Comparison of ENCODE assay signal across 8 cellular contexts in genomic region chrX:119870626-119871131, GRCh38. TPM values are rescaled to one million over a fixed set of nuclear protein-coding genes. Genes with fewer than 3 reads are reported as not detected.
DNase-seq lines count a peak whose midpoint lies in the region; ATAC-seq, FAIRE-seq and TF ChIP-seq lines count a peak whose summit lies in the region.

No MANE protein-coding gene starts in this region.

- DNase-seq in RKO (ENCODE audit: low spot score) = peak; percentile 51
- no peak for DNase-seq in astrocyte (ENCODE audit: low read depth)
- peak; percentile 16 for DNase-seq in hepatic stellate cell (ENCODE audit: low spot score)
- DNase-seq in sciatic nerve (ENCODE audit: low spot score) = no peak
- no peak for DNase-seq in GM19238 (ENCODE audit: insufficient read length, low spot score)
- no peak for DNase-seq in frontal cortex (ENCODE audit: low spot score in 2 of 2)

- no peaks in the 10 kb centered on the region for H3K9me3 ChIP-seq in ES-I3 (ENCODE audit: control insufficient read depth, insufficient read depth, low read length)
- no peaks in the 10 kb centered on the region for H3K9me3 ChIP-seq in astrocyte (ENCODE audit: insufficient read depth, low read depth, low read length)

- no peaks in the 10 kb centered on the region for H3K36me3 Mint-ChIP-seq in astrocyte (ENCODE audit: low read depth, unreplicated experiment)

- peak overlapping the region; percentile 76 for H2AFZ ChIP-seq in astrocyte (ENCODE audit: low read depth, low read length)

- intact Hi-C loops in sciatic nerve (cut with DNase I) = no loop called here

- H3K27ac Mint-ChIP-seq in astrocyte (ENCODE audit: unreplicated experiment) = peak overlapping the region; percentile 97

- H3K79me2 ChIP-seq in astrocyte (ENCODE audit: insufficient read depth, low read length) = peaks cover 43% of the 10 kb centered on the region

- ATAC-seq in HG02610 (IDR thresholded peaks at IDR 0.05; ENCODE audit: unreplicated experiment) = peak; percentile 17
- peak; percentile 42 for ATAC-seq in sciatic nerve

- peak overlapping the region; percentile 90 for H3K4me2 ChIP-seq in astrocyte (ENCODE audit: low read length)

- no peaks in the 10 kb centered on the region for H3K9me3 Mint-ChIP-seq in astrocyte (ENCODE audit: unreplicated experiment)

- H3K27me3 Mint-ChIP-seq in astrocyte (ENCODE audit: low read depth, unreplicated experiment) = no peaks in the 10 kb centered on the region

- no peaks in the 10 kb centered on the region for H3K36me3 ChIP-seq in ES-I3 (ENCODE audit: insufficient read depth, low read length)
- H3K36me3 ChIP-seq in astrocyte (ENCODE audit: insufficient read depth, low read length) = no peaks in the 10 kb centered on the region

- TF ChIP-seq CTCF in astrocyte (IDR thresholded peaks at IDR 0.05; ENCODE audit: insufficient read depth, low read depth, low read length) = no peak

- H3K27ac ChIP-seq in astrocyte (ENCODE audit: low read depth, low read length) = peak overlapping the region; percentile 89

- peaks cover 8% of the 10 kb centered on the region for H3K4me1 Mint-ChIP-seq in astrocyte (ENCODE audit: low read depth, unreplicated experiment)

- no peaks in the 10 kb centered on the region for H3K27me3 ChIP-seq in astrocyte (ENCODE audit: insufficient read depth, low read length)

- H3K4me3 ChIP-seq in astrocyte (ENCODE audit: insufficient read depth, low read depth, low read length) = peak overlapping the region; percentile 80

- no peaks in the 10 kb centered on the region for H3K4me1 ChIP-seq in ES-I3 (ENCODE audit: insufficient read depth, low read length)
- peaks cover 4% of the 10 kb centered on the region for H3K4me1 ChIP-seq in astrocyte (ENCODE audit: insufficient read depth, low read length)

- H3K9ac ChIP-seq in ES-I3 (ENCODE audit: low read depth, low read length) (peak overlapping the region; percentile 70), astrocyte (ENCODE audit: low read length) (peak overlapping the region; percentile 95)

- H4K20me1 ChIP-seq in astrocyte (ENCODE audit: insufficient read depth, low read length) = no peaks in the 10 kb centered on the region

- H3K4me3 Mint-ChIP-seq in astrocyte (ENCODE audit: unreplicated experiment) = peak overlapping the region; percentile 98

- FAIRE-seq in astrocyte (lab: Jason Lieb, UNC) (no peak), frontal cortex (lab: Jason Lieb, UNC) (no peak)

RNA-seq across cellular contexts. Expression of gene RNF113A, which starts 0.9 kb away (rescaled TPM):
- total RNA-seq in astrocyte (16.3 and 17.8 TPM in 2 replicates), sciatic nerve (8.8 TPM), frontal cortex (17.5 TPM)

RNA-seq across cellular contexts. Expression of gene NDUFA1, which starts 1.0 kb away (rescaled TPM):
- total RNA-seq in astrocyte (105 and 109 TPM in 2 replicates), sciatic nerve (57.5 TPM), frontal cortex (46.9 TPM)

RNA-seq across cellular contexts. Expression of gene UPF3B, which starts 17.9 kb away (rescaled TPM):
- total RNA-seq in astrocyte (7.0 and 8.8 TPM in 2 replicates), sciatic nerve (11.0 TPM), frontal cortex (3.7 TPM)

RNA-seq across cellular contexts. Expression of gene AKAP14, which starts 25.0 kb away (rescaled TPM):
- total RNA-seq in astrocyte (not detected in 2 replicates), sciatic nerve (not detected), frontal cortex (not detected)

Comparison
In these comparisons a context has a peak if more than half of its experiments do, and no peak if none do; other contexts are left out.
1. DNase-seq: peak in RKO (single experiment) and hepatic stellate cell (single experiment); none in astrocyte (single experiment), sciatic nerve (single experiment), GM19238 (single experiment) and frontal cortex (0 of 2).